Comparison of ENCODE assay signal across 8 cellular contexts in the genomic region with DNA sequence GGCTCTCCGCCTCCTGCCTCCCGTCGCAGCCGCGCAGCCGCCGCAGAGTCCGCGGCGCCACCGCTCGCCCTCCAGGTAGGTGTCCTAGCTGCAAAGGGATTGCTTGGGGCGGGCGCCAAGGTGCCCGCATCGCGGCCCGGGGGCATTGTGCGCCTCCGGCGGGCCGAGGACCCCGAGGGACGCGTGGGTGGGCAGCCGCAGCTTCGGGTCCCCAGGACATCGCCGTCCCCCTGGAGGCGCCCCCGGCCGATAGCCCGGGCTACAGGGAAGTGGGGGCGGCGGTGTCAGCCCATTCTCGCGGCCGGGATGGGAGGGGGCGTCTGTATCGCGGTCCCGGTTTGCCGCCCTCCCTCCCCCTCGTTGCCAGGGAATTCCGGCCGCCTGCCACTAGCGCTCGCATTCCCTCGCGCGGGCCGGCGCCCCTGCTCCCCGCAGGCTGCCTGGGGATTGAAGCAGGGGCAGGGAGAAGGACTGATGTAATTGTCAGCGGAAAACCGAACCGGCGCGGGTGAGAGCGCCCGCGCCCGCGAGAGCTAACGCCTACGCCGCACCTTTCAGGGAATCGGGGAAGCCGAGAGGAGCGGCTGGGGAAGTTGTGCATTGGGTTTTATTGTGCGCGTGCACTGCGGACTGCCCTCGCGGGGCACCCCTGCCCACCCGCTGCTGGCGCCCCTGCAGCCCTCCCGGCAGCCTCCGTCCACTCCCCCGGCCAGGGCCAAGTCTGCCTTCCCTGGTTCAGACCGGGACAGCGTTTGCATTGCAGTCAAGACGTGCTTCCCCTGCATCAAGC. TPM values are rescaled to one million over a fixed set of nuclear protein-coding genes. Genes with fewer than 3 reads are reported as not detected.
A peak's percentile ranks its signal among the peaks of the same experiment; 100 is the strongest.
DNase-seq lines count a peak whose midpoint lies in the region; ATAC-seq and TF ChIP-seq lines count a peak whose summit lies in the region.

No MANE protein-coding gene starts in this region.

- H3K4me2 ChIP-seq in osteoblast (ENCODE audit: insufficient read depth, low read length) = peak overlapping the region; percentile 85

- DNase-seq in activated CD4-positive, alpha-beta T cell treated with anti-CD3 and anti-CD28 coated beads for 48 hours = peak; percentile 32
- no peak for DNase-seq in activated CD4-positive, alpha-beta T cell treated with anti-CD3 and anti-CD28 coated beads, Interleukin-2, amount 50 U/mL, for 1 hour
- DNase-seq in NCI-H526 treated with DMSO at 0.1 percent for 48 hours (lab: John Stamatoyannopoulos, UW) (peak; percentile 78), adipocyte (ENCODE audit: low read depth) (peak; percentile 75), cardiac septum (ENCODE audit: low spot score) (peak; percentile 78), osteoblast (ENCODE audit: insufficient read length, low spot score, missing footprints) (peak; percentile 95), Kasumi-1 (lab: John Stamatoyannopoulos, UW) (no peak)

- H4K20me1 ChIP-seq in osteoblast (ENCODE audit: insufficient read depth, low read length) = no peaks in the 10 kb centered on the region

- H2AFZ ChIP-seq in osteoblast (ENCODE audit: low read length) = peak overlapping the region; percentile 88

- peak overlapping the region; percentile 85 for H3K4me3 ChIP-seq in adipocyte (ENCODE audit: low read length)
- peak overlapping the region; percentile 94 for H3K4me3 ChIP-seq in osteoblast (ENCODE audit: insufficient read depth, low read length)

- ATAC-seq in HG02943 (IDR thresholded peaks at IDR 0.05; ENCODE audit: low read depth, unreplicated experiment) = peak; percentile 2

- H3K4me1 ChIP-seq in adipocyte (ENCODE audit: control insufficient read depth, insufficient read depth, low read length) (peaks cover 4% of the 10 kb centered on the region), osteoblast (ENCODE audit: insufficient read depth, low read length) (peaks cover 13% of the 10 kb centered on the region)

- H3K9me3 ChIP-seq in adipocyte (ENCODE audit: control insufficient read depth, low read length) (no peaks in the 10 kb centered on the region), osteoblast (ENCODE audit: low read depth, low read length) (no peaks in the 10 kb centered on the region)

- H3K27me3 ChIP-seq in adipocyte (replicated peaks; ENCODE audit: control insufficient read depth, insufficient read depth, low read length) = no peaks in the 10 kb centered on the region
- no peaks in the 10 kb centered on the region for H3K27me3 ChIP-seq in osteoblast (ENCODE audit: insufficient read depth, low read length)

- peak overlapping the region; percentile 21 for H3K27ac ChIP-seq in osteoblast (ENCODE audit: low read depth, low read length)

- no peaks in the 10 kb centered on the region for H3K36me3 ChIP-seq in adipocyte (ENCODE audit: control insufficient read depth, insufficient read depth, low read length, severe bottlenecking)
- H3K36me3 ChIP-seq in osteoblast (ENCODE audit: insufficient read depth, low read length) = no peaks in the 10 kb centered on the region

- H3K79me2 ChIP-seq in osteoblast (ENCODE audit: insufficient read depth, low read length) = peaks cover 10% of the 10 kb centered on the region

- intact Hi-C loops in cardiac septum (cut with DNase I) = loop anchor here (1.0 to 10.0 kb wide), 6 partner anchors 43 to 257 kb away; a partner anchor contains a TSS

- H3K9ac ChIP-seq in adipocyte (ENCODE audit: low read length) = peak overlapping the region; percentile 83

- TF ChIP-seq CTCF in osteoblast (IDR thresholded peaks at IDR 0.05; ENCODE audit: extremely low read depth, low read depth, low read length) = no peak

RNA-seq across cellular contexts. Expression of a gene that starts 0.5 kb away (rescaled TPM):
- total RNA-seq in cardiac septum = 5.5 TPM
- total RNA-seq in osteoblast = 5.4 and 5.9 TPM in 2 replicates

Comparison
In these comparisons a context has a peak if more than half of its experiments do, and no peak if none do; other contexts are left out.
1. DNase-seq: peak in activated CD4-positive, alpha-beta T cell treated with anti-CD3 and anti-CD28 coated beads for 48 hours (single experiment), NCI-H526 treated with DMSO at 0.1 percent for 48 hours (single experiment), adipocyte (single experiment), cardiac septum (single experiment) and osteoblast (single experiment); none in activated CD4-positive, alpha-beta T cell treated with anti-CD3 and anti-CD28 coated beads, Interleukin-2, amount 50 U/mL, for 1 hour (single experiment) and Kasumi-1 (0 of 2).